Comparison of ENCODE assay signal across 16 cellular contexts in the genomic region with DNA sequence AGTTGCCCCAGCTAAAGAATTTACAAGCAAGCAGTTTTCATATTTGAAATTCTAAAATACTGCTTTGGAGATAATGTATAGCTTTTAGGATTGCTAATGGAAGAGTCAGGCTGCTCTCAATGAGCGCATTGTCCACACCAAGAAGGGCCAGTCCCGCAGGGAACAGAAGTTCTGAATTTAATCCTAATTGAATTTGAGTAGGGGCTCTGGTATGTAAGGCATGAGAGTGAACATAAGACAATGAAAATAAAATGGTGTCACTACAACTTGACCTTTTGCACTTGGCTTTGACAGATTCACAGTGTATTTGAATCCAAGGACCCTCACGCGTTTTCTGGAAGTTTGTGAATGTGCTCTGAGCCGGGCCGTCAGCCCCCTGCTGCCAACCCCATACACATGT. TPM values are rescaled to one million over a fixed set of nuclear protein-coding genes. Genes with fewer than 3 reads are reported as not detected.
A peak's percentile ranks its signal among the peaks of the same experiment; 100 is the strongest.
DNase-seq lines count a peak whose midpoint lies in the region; ATAC-seq and TF ChIP-seq lines count a peak whose summit lies in the region.
"Had no signal": no experiment of that assay in that cellular context is flagged by ENCODE, and none has a peak within 500 bp of the region (broad histone marks: within the 10 kb centered on the region; RNA-seq: fewer than 3 reads in every experiment).

No MANE protein-coding gene starts in this region.

- no peaks in the 10 kb centered on the region for H4K20me1 ChIP-seq in osteoblast (ENCODE audit: insufficient read depth, low read length)

- H3K4me1 Mint-ChIP-seq in endodermal cell = peaks cover 24% of the 10 kb centered on the region
- H3K4me1 Mint-ChIP-seq in activated CD4-positive, alpha-beta T cell treated with anti-CD3 and anti-CD28 coated beads for 36 hours = peaks cover 24% of the 10 kb centered on the region

- peak overlapping the region; percentile 55 for H3K27ac Mint-ChIP-seq in endodermal cell
- H3K27ac Mint-ChIP-seq in activated CD4-positive, alpha-beta T cell treated with anti-CD3 and anti-CD28 coated beads for 36 hours = no peak overlapping the region
- H3K27ac Mint-ChIP-seq: activated naive CD4-positive, alpha-beta T cell treated with anti-CD3 and anti-CD28 coated beads, Interleukin-2, amount 50 U/mL, for 72 hours; activated T-cell treated with anti-CD3 and anti-CD28 coated beads, Interleukin-2, amount 50 U/mL, for 24 hours; CD8-positive, alpha-beta T cell had no signal

- no peaks in the 10 kb centered on the region for H3K9me3 ChIP-seq in heart right ventricle
- H3K9me3 ChIP-seq in endodermal cell (ENCODE audit: control insufficient read depth, low read length) = peaks cover 18% of the 10 kb centered on the region
- H3K9me3 ChIP-seq in osteoblast (ENCODE audit: low read depth, low read length) = no peaks in the 10 kb centered on the region
- H3K9me3 ChIP-seq in upper lobe of right lung = no peaks in the 10 kb centered on the region
- H3K9me3 ChIP-seq: A549, gastrocnemius medialis had no signal

- POLR2A ChIA-PET in activated CD4-positive, alpha-beta T cell treated with anti-CD3 and anti-CD28 coated beads for 36 hours (lab: Charles Lee) = no interaction called here

- TF ChIP-seq CTCF in heart right ventricle (IDR thresholded peaks at IDR 0.05) = no peak
- TF ChIP-seq CTCF in endodermal cell (conservative IDR thresholded peaks at IDR 0.05) = no peak
- TF ChIP-seq CTCF in osteoblast (IDR thresholded peaks at IDR 0.05; ENCODE audit: extremely low read depth, low read depth, low read length) = no peak
- TF ChIP-seq CTCF in upper lobe of right lung (IDR thresholded peaks at IDR 0.05) = no peak
- no peak for TF ChIP-seq CTCF in lower leg skin (IDR thresholded peaks at IDR 0.05)

- DNase-seq in heart right ventricle = no peak
- DNase-seq in cardiac septum (ENCODE audit: low spot score) = no peak
- DNase-seq in endodermal cell = no peak
- DNase-seq in osteoblast (ENCODE audit: insufficient read length, low spot score, missing footprints) = peak; percentile 60
- DNase-seq in upper lobe of right lung = no peak
- DNase-seq in activated CD4-positive, alpha-beta T cell treated with anti-CD3 and anti-CD28 coated beads for 36 hours = no peak
- no peak for DNase-seq in lower leg skin (ENCODE audit: low spot score in 2 of 2)
- no peak for DNase-seq in stimulated activated CD4-positive, alpha-beta T cell treated with anti-CD3 and anti-CD28 coated beads, Interleukin-15, amount 100 ng/mL, for 24 hours
- DNase-seq: activated CD4-positive, alpha-beta T cell treated with anti-CD3 and anti-CD28 coated beads, Interleukin-2, amount 50 U/mL, for 48 hours; activated T-cell treated with anti-CD3 and anti-CD28 coated beads, Interleukin-2, amount 50 U/mL, for 24 hours; CD8-positive, alpha-beta T cell; gastrocnemius medialis; GOT3; NCI-H1930 had no signal

- H3K4me2 ChIP-seq in osteoblast (ENCODE audit: insufficient read depth, low read length) = no peak overlapping the region
- H3K4me2 ChIP-seq: A549 had no signal

- H3K27ac ChIP-seq in heart right ventricle (peak overlapping the region in 8 of 10 donors; percentile 29 to 92 (median 84)), endodermal cell (ENCODE audit: low read depth, low read length) (no peak overlapping the region), osteoblast (ENCODE audit: low read depth, low read length) (no peak overlapping the region), upper lobe of right lung (peak overlapping the region; percentile 71)
- H3K27ac ChIP-seq: A549 had no signal

- TF ChIP-seq POLR2A in lower leg skin (IDR thresholded peaks at IDR 0.05) = no peak

- CTCF ChIA-PET in activated CD4-positive, alpha-beta T cell treated with anti-CD3 and anti-CD28 coated beads for 36 hours (lab: Charles Lee) = no interaction called here

- H3K4me1 ChIP-seq in heart right ventricle (peaks cover 16 to 85% (median 45%) of the 10 kb centered on the region in 9 donors), endodermal cell (ENCODE audit: control insufficient read depth, insufficient read depth, low read length) (no peaks in the 10 kb centered on the region), osteoblast (ENCODE audit: insufficient read depth, low read length) (no peaks in the 10 kb centered on the region), upper lobe of right lung (peaks cover 44% of the 10 kb centered on the region)

- ATAC-seq in heart right ventricle (no peak), upper lobe of right lung (no peak)
- no peak for ATAC-seq in activated CD4-positive, alpha-beta T cell treated with anti-CD3 and anti-CD28 coated beads for 36 hours
- ATAC-seq: A549; activated naive CD4-positive, alpha-beta T cell treated with anti-CD3 and anti-CD28 coated beads, Interleukin-2, amount 50 U/mL, for 72 hours; CD8-positive, alpha-beta T cell; gastrocnemius medialis had no signal

- no peak overlapping the region for H3K9ac ChIP-seq in endodermal cell (ENCODE audit: extremely low read depth, low read length, poor library complexity, severe bottlenecking)

- peaks cover 0 to 1% (median 0%) of the 10 kb centered on the region in 9 donors for H3K36me3 ChIP-seq in heart right ventricle
- peaks cover 7% of the 10 kb centered on the region for H3K36me3 ChIP-seq in endodermal cell (ENCODE audit: control insufficient read depth, insufficient read depth, low read length)
- H3K36me3 ChIP-seq in osteoblast (ENCODE audit: insufficient read depth, low read length) = no peaks in the 10 kb centered on the region
- no peaks in the 10 kb centered on the region for H3K36me3 ChIP-seq in upper lobe of right lung
- H3K36me3 ChIP-seq: gastrocnemius medialis had no signal

- no peaks in the 10 kb centered on the region for H3K27me3 ChIP-seq in heart right ventricle
- H3K27me3 ChIP-seq in endodermal cell (ENCODE audit: control insufficient read depth, insufficient read depth, low read length, poor library complexity, severe bottlenecking) = no peaks in the 10 kb centered on the region
- no peaks in the 10 kb centered on the region for H3K27me3 ChIP-seq in osteoblast (ENCODE audit: insufficient read depth, low read length)
- H3K27me3 ChIP-seq in upper lobe of right lung = no peaks in the 10 kb centered on the region
- H3K27me3 ChIP-seq: gastrocnemius medialis had no signal

- peaks cover 12% of the 10 kb centered on the region for H3K36me3 Mint-ChIP-seq in endodermal cell (ENCODE audit: low read depth)
- H3K36me3 Mint-ChIP-seq in activated CD4-positive, alpha-beta T cell treated with anti-CD3 and anti-CD28 coated beads for 36 hours (ENCODE audit: low read depth) = no peaks in the 10 kb centered on the region
- H3K36me3 Mint-ChIP-seq: activated naive CD4-positive, alpha-beta T cell treated with anti-CD3 and anti-CD28 coated beads, Interleukin-2, amount 50 U/mL, for 72 hours; CD8-positive, alpha-beta T cell had no signal

- no peaks in the 10 kb centered on the region for H3K79me2 ChIP-seq in osteoblast (ENCODE audit: insufficient read depth, low read length)

- 90% methylated on average over 6 of the region's 6 CpGs for WGBS in heart right ventricle, 2 donors
- 72 to 90% methylated on average over 6 of the region's 6 CpGs for WGBS in endodermal cell (ENCODE audit: insufficient coverage in 1 of 2, insufficient read length in 1 of 2), 2 experiments
- WGBS in lower leg skin, 2 donors = 90 to 95% methylated on average over 6 of the region's 6 CpGs

- intact Hi-C loops in heart right ventricle (cut with DNase I) = loop anchor here in 2 of 10 donors (5.0 kb wide), 1 partner anchor 33 kb away; a partner anchor contains a TSS
- intact Hi-C loops in cardiac septum (cut with DNase I) = no loop called here
- intact Hi-C loops in upper lobe of right lung (cut with DNase I) = no loop called here
- intact Hi-C loops in activated CD4-positive, alpha-beta T cell treated with anti-CD3 and anti-CD28 coated beads for 36 hours (cut with DNase I, micrococcal nuclease) = loop anchor here in 1 of 2 experiments (5.0 kb wide), 1 partner anchor 72 kb away; no protein-coding TSS in a partner anchor
- intact Hi-C loops in lower leg skin (cut with DNase I; ENCODE audit: low total_unique reads) = no loop called here

- no peaks in the 10 kb centered on the region for H3K9me3 Mint-ChIP-seq in endodermal cell
- no peaks in the 10 kb centered on the region for H3K9me3 Mint-ChIP-seq in activated CD4-positive, alpha-beta T cell treated with anti-CD3 and anti-CD28 coated beads for 36 hours (ENCODE audit: low read depth)
- H3K9me3 Mint-ChIP-seq: activated naive CD4-positive, alpha-beta T cell treated with anti-CD3 and anti-CD28 coated beads, Interleukin-2, amount 50 U/mL, for 72 hours; activated T-cell treated with anti-CD3 and anti-CD28 coated beads, Interleukin-2, amount 50 U/mL, for 24 hours; CD8-positive, alpha-beta T cell had no signal

- H2AFZ ChIP-seq in osteoblast (ENCODE audit: low read length) = no peak overlapping the region

- no peak overlapping the region for H3K4me3 ChIP-seq in heart right ventricle
- no peak overlapping the region for H3K4me3 ChIP-seq in endodermal cell (ENCODE audit: low read length)
- no peak overlapping the region for H3K4me3 ChIP-seq in osteoblast (ENCODE audit: insufficient read depth, low read length)
- H3K4me3 ChIP-seq in upper lobe of right lung = no peak overlapping the region
- no peak overlapping the region for H3K4me3 ChIP-seq in lower leg skin (ENCODE audit: low read depth, poor library complexity, severe bottlenecking)
- H3K4me3 ChIP-seq: A549, gastrocnemius medialis had no signal

- no peaks in the 10 kb centered on the region for H3K27me3 Mint-ChIP-seq in endodermal cell (ENCODE audit: insufficient read depth)
- H3K27me3 Mint-ChIP-seq in activated CD4-positive, alpha-beta T cell treated with anti-CD3 and anti-CD28 coated beads for 36 hours = no peaks in the 10 kb centered on the region
- H3K27me3 Mint-ChIP-seq: activated T-cell treated with anti-CD3 and anti-CD28 coated beads, Interleukin-2, amount 50 U/mL, for 24 hours had no signal

- no peak overlapping the region for H3K4me3 Mint-ChIP-seq in endodermal cell
- no peak overlapping the region for H3K4me3 Mint-ChIP-seq in activated CD4-positive, alpha-beta T cell treated with anti-CD3 and anti-CD28 coated beads for 36 hours
- H3K4me3 Mint-ChIP-seq: activated T-cell treated with anti-CD3 and anti-CD28 coated beads, Interleukin-2, amount 50 U/mL, for 24 hours; CD8-positive, alpha-beta T cell had no signal

RNA-seq across cellular contexts. Expression of a gene that starts 32.6 kb away (rescaled TPM):
- total RNA-seq in heart right ventricle (10 to 100 TPM in 9 of 10 donors, 1 to 10 TPM in 1; 9.4 to 40.8 (median 12.5) TPM), cardiac septum (12.6 TPM), endodermal cell (10 to 100 TPM; 12.6 to 14.2 TPM), osteoblast (3.6 and 3.8 TPM in 2 replicates), upper lobe of right lung (52.4 TPM), lower leg skin (1 to 10 TPM; 3.9 to 9.1 (median 6.2) TPM)
- polyA plus RNA-seq in heart right ventricle = 10 to 100 TPM in 1 of 2 donors, 1 to 10 TPM in 1; 5.4 to 15.3 TPM
- 5.4 TPM for polyA plus RNA-seq in endodermal cell (2013, experiment 1 of 2)
- polyA plus RNA-seq in endodermal cell (2013, experiment 2 of 2) = 6.1 TPM
- total RNA-seq in activated CD4-positive, alpha-beta T cell treated with anti-CD3 and anti-CD28 coated beads for 36 hours = 1 to 10 TPM; 6.0 to 9.0 TPM

Comparison
In these comparisons a context has a peak if more than half of its experiments do, and no peak if none do; other contexts are left out.
1. H3K27ac ChIP-seq: peak in heart right ventricle (8 of 10) and upper lobe of right lung (single experiment); none in endodermal cell (single experiment) and osteoblast (single experiment).